8 cellular contexts compared by ENCODE assay signal in the genomic region with DNA sequence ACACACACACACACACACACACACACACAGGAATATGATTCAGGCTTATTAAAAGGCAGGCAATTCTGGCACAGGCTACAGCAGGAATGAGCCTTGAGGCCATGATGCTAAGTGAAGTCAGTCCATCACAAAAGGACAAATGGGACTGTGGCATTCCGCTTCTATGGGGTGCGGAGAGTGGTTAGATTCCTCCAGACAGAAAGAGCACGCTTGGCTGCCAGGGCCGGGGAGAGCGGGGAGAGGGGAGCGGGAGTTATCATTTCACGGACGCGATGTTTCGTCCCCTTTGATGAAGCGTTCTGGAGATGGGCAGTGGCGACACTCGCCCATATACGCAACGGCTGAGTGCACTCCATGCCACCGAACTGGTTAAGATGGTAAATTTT. TPM values are rescaled to one million over a fixed set of nuclear protein-coding genes. Genes with fewer than 3 reads are reported as not detected.
DNase-seq lines count a peak whose midpoint lies in the region; ATAC-seq and TF ChIP-seq lines count a peak whose summit lies in the region.

No MANE protein-coding gene starts in this region.

- no peak overlapping the region for H2AFZ ChIP-seq in OCI-LY7 (ENCODE audit: low read length)

- no peaks in the 10 kb centered on the region for H3K79me2 ChIP-seq in OCI-LY7 (ENCODE audit: insufficient read depth, low read depth, low read length)

- H3K36me3 Mint-ChIP-seq in activated T-cell treated with anti-CD3 and anti-CD28 coated beads, Interleukin-2, amount 50 U/mL, for 24 hours (ENCODE audit: low read depth) = no peaks in the 10 kb centered on the region
- H3K36me3 Mint-ChIP-seq in naive thymus-derived CD8-positive, alpha-beta T cell = no peaks in the 10 kb centered on the region

- H3K36me3 ChIP-seq in WERI-Rb-1 = no peaks in the 10 kb centered on the region
- no peaks in the 10 kb centered on the region for H3K36me3 ChIP-seq in OCI-LY7 (ENCODE audit: insufficient read depth, low read length)

- no peaks in the 10 kb centered on the region for H3K4me1 ChIP-seq in OCI-LY7 (ENCODE audit: insufficient read depth, low read length, poor library complexity, severe bottlenecking)

- peaks cover 11% of the 10 kb centered on the region for H3K4me1 Mint-ChIP-seq in activated T-cell treated with anti-CD3 and anti-CD28 coated beads, Interleukin-2, amount 50 U/mL, for 24 hours (ENCODE audit: low read depth)
- H3K4me1 Mint-ChIP-seq in naive thymus-derived CD8-positive, alpha-beta T cell = peaks cover 6 to 19% (median 10%) of the 10 kb centered on the region in 4 donors

- no peak overlapping the region for H3K27ac Mint-ChIP-seq in activated T-cell treated with anti-CD3 and anti-CD28 coated beads, Interleukin-2, amount 50 U/mL, for 24 hours
- peak overlapping the region in 2 of 10 donors; percentile 58 to 77 for H3K27ac Mint-ChIP-seq in naive thymus-derived CD8-positive, alpha-beta T cell

- ATAC-seq in HG02981 (IDR thresholded peaks at IDR 0.05; ENCODE audit: unreplicated experiment) = peak; percentile 25
- ATAC-seq in naive thymus-derived CD8-positive, alpha-beta T cell = peak in 1 of 2 donors; percentile 33

- peak overlapping the region; percentile 59 for H3K4me3 ChIP-seq in WERI-Rb-1 (ENCODE audit: low read depth, low read length)
- peak overlapping the region; percentile 56 for H3K4me3 ChIP-seq in fibroblast of pulmonary artery (replicated peaks; ENCODE audit: low read depth, low read length)
- no peak overlapping the region for H3K4me3 ChIP-seq in OCI-LY7 (ENCODE audit: low read depth, low read length, poor library complexity, severe bottlenecking)

- TF ChIP-seq CTCF in WERI-Rb-1 (IDR thresholded peaks at IDR 0.05; ENCODE audit: low read depth, low read length) (no peak), fibroblast of pulmonary artery (IDR thresholded peaks at IDR 0.05; ENCODE audit: low read length, missing control alignments) (no peak), OCI-LY7 (conservative IDR thresholded peaks at IDR 0.05; ENCODE audit: low read length) (no peak)

- H3K9me2 ChIP-seq in OCI-LY7 (ENCODE audit: insufficient read depth, low read length) = no peaks in the 10 kb centered on the region

- H3K27ac ChIP-seq in WERI-Rb-1 (peak overlapping the region; percentile 89), OCI-LY7 (ENCODE audit: low read depth, low read length, poor library complexity, severe bottlenecking) (no peak overlapping the region)

- H4K20me1 ChIP-seq in OCI-LY7 (ENCODE audit: insufficient read depth, low read length) = no peaks in the 10 kb centered on the region

- POLR2A ChIA-PET in naive thymus-derived CD8-positive, alpha-beta T cell (lab: Charles Lee) = interaction anchor here (0.9 kb wide), 1 partner anchor 168 kb away, joined by 3 read pairs; no protein-coding TSS in a partner anchor
- POLR2A ChIA-PET in OCI-LY7 (lab: Charles Lee) = no interaction called here

- no TSS peak for BruUV-seq in OCI-LY7 (replicated peaks; lab: Mats Ljungman, UMichigan)

- intact Hi-C loops in OCI-LY7 (cut with micrococcal nuclease; ENCODE audit: unreplicated experiment) = no loop called here

- H3K9me3 Mint-ChIP-seq in activated T-cell treated with anti-CD3 and anti-CD28 coated beads, Interleukin-2, amount 50 U/mL, for 24 hours = no peaks in the 10 kb centered on the region
- H3K9me3 Mint-ChIP-seq in naive thymus-derived CD8-positive, alpha-beta T cell = peaks cover 0 to 2% (median 0%) of the 10 kb centered on the region in 9 donors

- H3K9me3 ChIP-seq in WERI-Rb-1 (ENCODE audit: severe bottlenecking) = no peaks in the 10 kb centered on the region
- no peaks in the 10 kb centered on the region for H3K9me3 ChIP-seq in OCI-LY7 (ENCODE audit: low read length)

- DNase-seq in activated T-cell treated with anti-CD3 and anti-CD28 coated beads, Interleukin-2, amount 50 U/mL, for 24 hours = no peak
- no peak for DNase-seq in activated T-cell treated with anti-CD3 and anti-CD28 coated beads, Interleukin-2, amount 50 U/mL, for 1 hour
- DNase-seq in WERI-Rb-1 (no peak), fibroblast of pulmonary artery (ENCODE audit: low read depth) (peak; percentile 31), OCI-LY7 (ENCODE audit: low spot score) (no peak), T-helper 9 cell (no peak)
- DNase-seq in naive thymus-derived CD8-positive, alpha-beta T cell = peak in 1 of 10 donors; percentile 4

- CTCF ChIA-PET in OCI-LY7 (lab: Charles Lee; ENCODE audit: unreplicated experiment) = no interaction called here

- H3K4me2 ChIP-seq in OCI-LY7 (ENCODE audit: low read length) = no peak overlapping the region

- H3K27me3 Mint-ChIP-seq in activated T-cell treated with anti-CD3 and anti-CD28 coated beads, Interleukin-2, amount 50 U/mL, for 24 hours = peaks cover 35% of the 10 kb centered on the region
- peaks cover 3 to 14% (median 6%) of the 10 kb centered on the region in 5 donors for H3K27me3 Mint-ChIP-seq in naive thymus-derived CD8-positive, alpha-beta T cell

- peak overlapping the region; percentile 72 for H3K4me3 Mint-ChIP-seq in activated T-cell treated with anti-CD3 and anti-CD28 coated beads, Interleukin-2, amount 50 U/mL, for 24 hours
- peak overlapping the region; percentile 76 to 87 (median 84) for H3K4me3 Mint-ChIP-seq in naive thymus-derived CD8-positive, alpha-beta T cell

- H3K27me3 ChIP-seq in WERI-Rb-1 (ENCODE audit: insufficient read depth, low read depth, severe bottlenecking) = no peaks in the 10 kb centered on the region

RNA-seq across cellular contexts. Expression of gene FAM174B, which starts 58.5 kb away (rescaled TPM):
- total RNA-seq in naive thymus-derived CD8-positive, alpha-beta T cell = 10 to 100 TPM in 1 of 2 experiments, 1 to 10 TPM in 1; 9.2 to 10.9 TPM
- 1 to 10 TPM; 3.5 to 6.0 (median 5.9) TPM for polyA plus RNA-seq in naive thymus-derived CD8-positive, alpha-beta T cell
- total RNA-seq in OCI-LY7 (2014; rRNA removed; shearing (Covaris generic)) = 1.3 and 2.5 TPM in 2 replicates
- total RNA-seq in OCI-LY7 (2022) = 18.3 and 24.4 TPM in 2 replicates
